In genomic region chr7:154753226-154753625, GRCh38 we compare ENCODE assay signal across 9 cellular contexts.
"Had no signal": no experiment of that assay in that cellular context is flagged by ENCODE, and none has a peak within 500 bp of the region (broad histone marks: within the 10 kb centered on the region; RNA-seq: fewer than 3 reads in every experiment).

No MANE protein-coding gene starts in this region.

- H3K4me3 ChIP-seq: GM23248, GM23338, HAP-1 had no signal

- H3K9me3 ChIP-seq: HAP-1 had no signal

- H3K9ac ChIP-seq: GM23248 had no signal

- H3K4me3 Mint-ChIP-seq: GM23338, H9, HFFc6 had no signal

- H3K4me2 ChIP-seq: GM23338 had no signal

- H3K9me3 Mint-ChIP-seq: GM23338 had no signal

- H3K4me1 ChIP-seq: HAP-1 had no signal

- H3K27ac ChIP-seq: GM23248 had no signal

- H3K36me3 ChIP-seq: HAP-1 had no signal

- DNase-seq: GM23248, GOT3, H7, H9, HCEC 1CT, HFFc6 had no signal

- ATAC-seq: GM23338, HCT116 had no signal

- H2AFZ ChIP-seq: GM23248, GM23338 had no signal

- H3K27ac Mint-ChIP-seq: GM23338, HFFc6 had no signal
